ENCODE assay signal across 8 cellular contexts in genomic region chr4:163165217-163166017, GRCh38. TPM values are rescaled to one million over a fixed set of nuclear protein-coding genes. Genes with fewer than 3 reads are reported as not detected.
A peak's percentile ranks its signal among the peaks of the same experiment; 100 is the strongest.
DNase-seq lines count a peak whose midpoint lies in the region; ATAC-seq, FAIRE-seq and TF ChIP-seq lines count a peak whose summit lies in the region.

No MANE protein-coding gene starts in this region.

- 7% methylated on average over 7 of the region's 7 CpGs for WGBS in A549 (ENCODE audit: missing lambda C conversion rate)

- H3K4me2 ChIP-seq in A549: peak overlapping the region; percentile 78

- POLR2A ChIA-PET in A549 (lab: Yijun Ruan, JAX): no interaction called here

- no peak for ATAC-seq in A549
- ATAC-seq in left colon: peak; percentile 14
- ATAC-seq in thoracic aorta (ENCODE audit: insufficient number of reproducible peaks, low FRiP score, low read depth): no peak
- ATAC-seq in HG02852 (IDR thresholded peaks at IDR 0.05; ENCODE audit: unreplicated experiment): no peak

- peak overlapping the region; percentile 86 to 94 for H3K27ac ChIP-seq in A549
- no peak overlapping the region for H3K27ac ChIP-seq in thoracic aorta

- H3K36me3 Mint-ChIP-seq in activated naive CD8-positive, alpha-beta T cell treated with anti-CD3 and anti-CD28 coated beads for 36 hours: peaks cover 44% of the 10 kb centered on the region

- TF ChIP-seq RAD21 in A549 (conservative IDR thresholded peaks at IDR 0.05 in 1 of 2, IDR thresholded peaks at IDR 0.05 in 1 of 2): no peak

- DNase-seq in A549 (ENCODE audit: low read depth in 1 of 2, low spot score in 1 of 2) (no peak), HAP-1 (ENCODE audit: low spot score in 2 of 2) (peak in 1 of 2 experiments; percentile 16), left colon (no peak), thoracic aorta (ENCODE audit: low spot score) (no peak), NCI-H526 (lab: John Stamatoyannopoulos, UW) (no peak), AG08396 (ENCODE audit: low spot score) (no peak)
- DNase-seq in activated naive CD8-positive, alpha-beta T cell treated with anti-CD3 and anti-CD28 coated beads for 36 hours: no peak

- peak overlapping the region; percentile 85 for H3K4me3 Mint-ChIP-seq in activated naive CD8-positive, alpha-beta T cell treated with anti-CD3 and anti-CD28 coated beads for 36 hours

- peaks cover 21% of the 10 kb centered on the region for H3K36me3 ChIP-seq in HAP-1 (replicated peaks)
- H3K36me3 ChIP-seq in thoracic aorta: no peaks in the 10 kb centered on the region

- H3K4me1 ChIP-seq in A549: peaks cover 3% of the 10 kb centered on the region; the same call in 1 of the 3 replicates
- H3K4me1 ChIP-seq in HAP-1: peaks cover 16% of the 10 kb centered on the region
- H3K4me1 ChIP-seq in thoracic aorta (ENCODE audit: control insufficient read depth in 1 of 2, low read depth in 2 of 2): peaks cover 12 to 27% of the 10 kb centered on the region in 2 donors

- TF ChIP-seq CTCF in A549 (IDR thresholded peaks at IDR 0.05): no peak
- TF ChIP-seq CTCF in thoracic aorta (IDR thresholded peaks at IDR 0.05): no peak

- intact Hi-C loops in left colon (cut with DNase I, micrococcal nuclease): no loop called here

- H3K27me3 ChIP-seq in HAP-1 (ENCODE audit: low read depth) (no peaks in the 10 kb centered on the region), thoracic aorta (replicated peaks; ENCODE audit: insufficient read depth) (no peaks in the 10 kb centered on the region)

- no peak for TF ChIP-seq EP300 in A549 (IDR thresholded peaks at IDR 0.05)

- H3K9me3 Mint-ChIP-seq in activated naive CD8-positive, alpha-beta T cell treated with anti-CD3 and anti-CD28 coated beads for 36 hours: no peaks in the 10 kb centered on the region

- TF ChIP-seq POLR2A in A549 (IDR thresholded peaks at IDR 0.05; ENCODE audit: low read length): no peak

- CTCF ChIA-PET in A549 (lab: Yijun Ruan, JAX): interaction anchor here (0.8 kb wide), 1 partner anchor 8 kb away, joined by 3 read pairs; no protein-coding TSS in a partner anchor

- H3K4me1 Mint-ChIP-seq in activated naive CD8-positive, alpha-beta T cell treated with anti-CD3 and anti-CD28 coated beads for 36 hours: peaks cover 34% of the 10 kb centered on the region

- in situ Hi-C loops in HAP-1 (cut with MboI; ENCODE audit: low sequenced_read_pairs): no loop called here

- no peak for FAIRE-seq in A549 (lab: Jason Lieb, UNC)

- no peaks in the 10 kb centered on the region for H3K27me3 Mint-ChIP-seq in activated naive CD8-positive, alpha-beta T cell treated with anti-CD3 and anti-CD28 coated beads for 36 hours

- H3K9me3 ChIP-seq in A549 (no peaks in the 10 kb centered on the region), HAP-1 (no peaks in the 10 kb centered on the region), thoracic aorta (no peaks in the 10 kb centered on the region)

- H3K27ac Mint-ChIP-seq in activated naive CD8-positive, alpha-beta T cell treated with anti-CD3 and anti-CD28 coated beads for 36 hours: peak overlapping the region; percentile 95

- H3K4me3 ChIP-seq in A549 (peak overlapping the region; percentile 75), HAP-1 (peak overlapping the region; percentile 75), thoracic aorta (peak overlapping the region; percentile 82)

TF ChIP-seq in A549, 52 proteins besides CTCF, POLR2A, EP300 and RAD21:
- no peak for TF ChIP-seq NPAS2 (CRISPR knock-in tag; IDR thresholded peaks at IDR 0.05; ENCODE audit: borderline replicate concordance)
- TF ChIP-seq MAX (IDR thresholded peaks at IDR 0.05): no peak
- no peak for TF ChIP-seq HEYL (CRISPR knock-in tag; IDR thresholded peaks at IDR 0.05)
- no peak for TF ChIP-seq NFE2L2 (conservative IDR thresholded peaks at IDR 0.05; ENCODE audit: low read length)
- TF ChIP-seq CHD2 (IDR thresholded peaks at IDR 0.05; ENCODE audit: low read length, partially characterized antibody): no peak
- no peak for TF ChIP-seq BHLHE40 (IDR thresholded peaks at IDR 0.05; ENCODE audit: low read depth, low read length)
- no peak for TF ChIP-seq ESRRA (IDR thresholded peaks at IDR 0.05; ENCODE audit: borderline replicate concordance, low read length)

RNA-seq across cellular contexts. Expression of gene NAF1, which starts 1.3 kb away (rescaled TPM):
- polyA plus RNA-seq in A549 (2011; rRNA removed): 13.2 and 18.7 TPM in 2 replicates
- polyA plus RNA-seq in A549 (2012; cell fraction: cytosol; rRNA removed): 7.9 and 10.3 TPM in 2 replicates
- 8.5 and 9.5 TPM in 2 replicates for polyA plus RNA-seq in A549 (2012; cell fraction: nucleus; rRNA removed)
- polyA plus RNA-seq in A549 (2017; fragmentation: RNase III; extraction: RNeasy Plus Mini Kit Qiagen cat#74134 plus additional on column Dnase treatment): 13.0 to 13.7 TPM (median 13.6 TPM) in 3 replicates
- 6.7 and 9.9 TPM in 2 replicates for polyA minus RNA-seq in A549 (2011; rRNA and poly(A)+ RNA removed)
- 10 to 100 TPM; 34.3 to 34.8 TPM for total RNA-seq in activated naive CD8-positive, alpha-beta T cell treated with anti-CD3 and anti-CD28 coated beads for 36 hours
- total RNA-seq in left colon: 10 to 100 TPM; 13.5 to 15.3 TPM
- total RNA-seq in thoracic aorta: 10 to 100 TPM; 21.7 to 29.8 TPM

Comparison
In these comparisons a context has a peak if more than half of its experiments do, and no peak if none do; other contexts are left out.
1. H3K27ac ChIP-seq: peak in A549 (2 of 2); none in thoracic aorta (0 of 2).
2. Peak in every context shown above with its lines, with median percentiles within 50 percentile points of each other: H3K4me3 ChIP-seq.